16 cellular contexts compared by ENCODE assay signal in the genomic region with DNA sequence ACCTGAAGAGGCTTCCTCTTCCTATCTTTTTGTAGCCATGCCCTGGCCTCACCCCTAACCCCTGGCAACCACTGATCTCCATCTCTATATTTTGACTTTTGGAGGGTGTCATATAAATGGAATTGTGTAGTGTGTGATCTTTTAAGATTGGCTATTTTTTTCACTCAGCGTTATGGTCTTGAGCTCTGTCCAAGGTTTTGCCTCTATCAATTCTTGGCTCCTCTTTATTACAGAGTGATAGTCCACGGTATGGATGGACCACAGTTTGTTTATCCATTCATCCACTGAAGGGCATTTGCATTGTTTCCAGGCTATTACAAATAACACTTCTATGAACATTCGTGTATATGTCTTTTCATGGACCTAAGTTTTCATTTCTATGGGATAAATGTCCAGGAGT.
DNase-seq lines count a peak whose midpoint lies in the region; ATAC-seq and TF ChIP-seq lines count a peak whose summit lies in the region.
"Had no signal": no experiment of that assay in that cellular context is flagged by ENCODE, and none has a peak within 500 bp of the region (broad histone marks: within the 10 kb centered on the region; RNA-seq: fewer than 3 reads in every experiment).

No MANE protein-coding gene starts in this region.

- H3K27me3 Mint-ChIP-seq in CD4-positive, alpha-beta T cell, result no peaks in the 10 kb centered on the region
- peaks cover 0 to 4% (median 0%) of the 10 kb centered on the region in 3 donors for H3K27me3 Mint-ChIP-seq in immature natural killer cell (ENCODE audit: low read depth in 3 of 3)
- H3K27me3 Mint-ChIP-seq in stimulated activated naive B cell treated with anti-CD40 and anti-IgM and Interleukin-4, amounts not matched to agents 10 μg/mL and 1 μg/mL and 100 μg/mL, for 72 hours, result no peaks in the 10 kb centered on the region

- H3K79me1 ChIP-seq in trophoblast cell (ENCODE audit: low read length), result peaks cover 12% of the 10 kb centered on the region

- H3K9me3 ChIP-seq in CD4-positive, alpha-beta T cell (ENCODE audit: control insufficient read depth, low read length), result no peaks in the 10 kb centered on the region
- H3K9me3 ChIP-seq in HEK293 (ENCODE audit: control insufficient read depth, insufficient read depth, low read depth, low read length) (no peaks in the 10 kb centered on the region), trophoblast cell (ENCODE audit: insufficient read depth, low read depth, low read length) (no peaks in the 10 kb centered on the region)
- H3K9me3 ChIP-seq: BE2C had no signal

- H3K36me3 ChIP-seq in HEK293 (ENCODE audit: control insufficient read depth in 2 of 2, insufficient read depth in 1 of 2, low read length in 2 of 2) (no peaks in the 10 kb centered on the region), trophoblast cell (ENCODE audit: control insufficient read depth in 1 of 2, insufficient read depth in 2 of 2, low read length in 2 of 2) (no peaks in the 10 kb centered on the region)
- H3K36me3 ChIP-seq: BE2C had no signal

- no peak overlapping the region for H3K27ac ChIP-seq in CD4-positive, alpha-beta T cell (ENCODE audit: low read depth, low read length)
- no peak overlapping the region for H3K27ac ChIP-seq in HEK293 (ENCODE audit: extremely low read depth, low read depth, low read length)
- no peak overlapping the region for H3K27ac ChIP-seq in trophoblast cell (ENCODE audit: low read depth, low read length)
- H3K27ac ChIP-seq: C4-2B had no signal

- H3K4me3 ChIP-seq in HEK293 (ENCODE audit: low read depth, low read length) (no peak overlapping the region), trophoblast cell (ENCODE audit: low read depth, low read length) (no peak overlapping the region)
- H3K4me3 ChIP-seq: GM23338 had no signal

- no peak overlapping the region for H2BK12ac ChIP-seq in trophoblast cell (ENCODE audit: low read length)

- H2AFZ ChIP-seq in trophoblast cell (ENCODE audit: insufficient read depth, low read length, poor library complexity), result no peak overlapping the region
- H2AFZ ChIP-seq: GM23338 had no signal

- ATAC-seq in CD4-positive, alpha-beta T cell (ENCODE audit: poor library complexity), result no peak
- ATAC-seq in stimulated activated naive B cell treated with anti-CD40 and anti-IgM and Interleukin-4, amounts not matched to agents 10 μg/mL and 1 μg/mL and 100 μg/mL, for 72 hours (replicated peaks), result no peak
- ATAC-seq: GM23338, HepG2 had no signal

- intact Hi-C loops in CD4-positive, alpha-beta T cell (cut with DNase I, micrococcal nuclease), result loop anchor here (10.0 kb wide), 2 partner anchors 213 to 227 kb away; partner anchors contain the start of gene IER5L (in 1 of the 2)

- H3K14ac ChIP-seq in trophoblast cell (ENCODE audit: low read length), result no peak overlapping the region

- H3K4me2 ChIP-seq in trophoblast cell (ENCODE audit: low read length), result no peak overlapping the region
- H3K4me2 ChIP-seq: GM23338 had no signal

- H3K18ac ChIP-seq in trophoblast cell (ENCODE audit: low read length), result no peak overlapping the region

- no peak overlapping the region for H4K8ac ChIP-seq in trophoblast cell (ENCODE audit: low read depth, low read length)

- H3K27ac Mint-ChIP-seq in CD4-positive, alpha-beta T cell, result peak overlapping the region; percentile 2
- H3K27ac Mint-ChIP-seq in immature natural killer cell, result peak overlapping the region in 4 of 6 donors; percentile 7 to 66 (median 26)
- H3K27ac Mint-ChIP-seq in stimulated activated naive B cell treated with anti-CD40 and anti-IgM and Interleukin-4, amounts not matched to agents 10 μg/mL and 1 μg/mL and 100 μg/mL, for 72 hours, result peak overlapping the region; percentile 60
- H3K27ac Mint-ChIP-seq: GM23338 had no signal

- no peak overlapping the region for H3K23ac ChIP-seq in trophoblast cell (ENCODE audit: low read length)

- CTCF ChIA-PET in CD4-positive, alpha-beta T cell (lab: Charles Lee), result no interaction called here
- CTCF ChIA-PET in HEK293 (lab: Yijun Ruan, JAX), result interaction anchor here (0.6 kb wide), 1 partner anchor 54 kb away, joined by 4 read pairs; no protein-coding TSS in a partner anchor

- H3K4ac ChIP-seq in trophoblast cell (ENCODE audit: low read depth, low read length), result no peak overlapping the region

- no peak overlapping the region for H4K91ac ChIP-seq in trophoblast cell (ENCODE audit: low read depth, low read length)

- H3K9me3 Mint-ChIP-seq in CD4-positive, alpha-beta T cell, result no peaks in the 10 kb centered on the region
- no peaks in the 10 kb centered on the region for H3K9me3 Mint-ChIP-seq in immature natural killer cell
- no peaks in the 10 kb centered on the region for H3K9me3 Mint-ChIP-seq in stimulated activated naive B cell treated with anti-CD40 and anti-IgM and Interleukin-4, amounts not matched to agents 10 μg/mL and 1 μg/mL and 100 μg/mL, for 72 hours
- H3K9me3 Mint-ChIP-seq: GM23338 had no signal

- H2AK5ac ChIP-seq in trophoblast cell (ENCODE audit: low read length), result no peak overlapping the region

- H3K79me2 ChIP-seq in trophoblast cell (ENCODE audit: control insufficient read depth, insufficient read depth, low read length, poor library complexity), result peaks cover 5% of the 10 kb centered on the region

- no peak overlapping the region for H2BK120ac ChIP-seq in trophoblast cell (ENCODE audit: insufficient read depth, low read length, poor library complexity)

- no peak for DNase-seq in CD4-positive, alpha-beta T cell
- DNase-seq in immature natural killer cell (no peak), SIG-M5 (lab: John Stamatoyannopoulos, UW) (no peak), NCI-H524 (lab: John Stamatoyannopoulos, UW) (no peak), trophoblast cell (no peak)
- DNase-seq in stimulated activated naive B cell treated with anti-CD40 and anti-IgM and Interleukin-4, amounts not matched to agents 10 μg/mL and 1 μg/mL and 100 μg/mL, for 72 hours, result no peak
- DNase-seq: BE2C, Calu3, DMS 273 treated with DMSO at 0.1 percent for 48 hours, H7, Kasumi-1, KBM-7 had no signal

- peaks cover 10% of the 10 kb centered on the region for H3K4me1 Mint-ChIP-seq in CD4-positive, alpha-beta T cell (ENCODE audit: low read depth)
- H3K4me1 Mint-ChIP-seq in immature natural killer cell, result peaks cover 6 to 8% of the 10 kb centered on the region in 2 donors
- peaks cover 9 to 16% of the 10 kb centered on the region in 2 donors for H3K4me1 Mint-ChIP-seq in stimulated activated naive B cell treated with anti-CD40 and anti-IgM and Interleukin-4, amounts not matched to agents 10 μg/mL and 1 μg/mL and 100 μg/mL, for 72 hours

- no peak overlapping the region for H3K9ac ChIP-seq in trophoblast cell (ENCODE audit: low read length)

- H3K36me3 Mint-ChIP-seq in CD4-positive, alpha-beta T cell (ENCODE audit: low read depth), result no peaks in the 10 kb centered on the region
- peaks cover 0 to 3% (median 0%) of the 10 kb centered on the region in 3 donors for H3K36me3 Mint-ChIP-seq in immature natural killer cell
- H3K36me3 Mint-ChIP-seq in stimulated activated naive B cell treated with anti-CD40 and anti-IgM and Interleukin-4, amounts not matched to agents 10 μg/mL and 1 μg/mL and 100 μg/mL, for 72 hours, result no peaks in the 10 kb centered on the region

- H3K4me1 ChIP-seq in HEK293 (ENCODE audit: control insufficient read depth, insufficient read depth, low read length) (no peaks in the 10 kb centered on the region), trophoblast cell (ENCODE audit: control insufficient read depth in 1 of 2, insufficient read depth in 2 of 2, low read length in 2 of 2) (peaks cover 7 to 11% of the 10 kb centered on the region in 2 experiments)

- H3K27me3 ChIP-seq in CD4-positive, alpha-beta T cell (ENCODE audit: control insufficient read depth, insufficient read depth, low read length), result no peaks in the 10 kb centered on the region
- H3K27me3 ChIP-seq in trophoblast cell (ENCODE audit: insufficient read depth, low read length), result no peaks in the 10 kb centered on the region
- H3K27me3 ChIP-seq: BE2C had no signal

- no peak overlapping the region for H3K4me3 Mint-ChIP-seq in CD4-positive, alpha-beta T cell
- no peak overlapping the region for H3K4me3 Mint-ChIP-seq in immature natural killer cell
- no peak overlapping the region for H3K4me3 Mint-ChIP-seq in stimulated activated naive B cell treated with anti-CD40 and anti-IgM and Interleukin-4, amounts not matched to agents 10 μg/mL and 1 μg/mL and 100 μg/mL, for 72 hours
- H3K4me3 Mint-ChIP-seq: GM23338 had no signal

- H2BK5ac ChIP-seq in trophoblast cell (ENCODE audit: low read depth, low read length, poor library complexity), result no peak overlapping the region

- WGBS in trophoblast cell (ENCODE audit: extremely low coverage, insufficient coverage, insufficient read length), result no CpG with 5 or more reads among the region's 3 CpGs

- no peak for TF ChIP-seq CTCF in CD4-positive, alpha-beta T cell (IDR thresholded peaks at IDR 0.05)
- TF ChIP-seq CTCF in HEK293 (tag by site-specific recombination; IDR thresholded peaks at IDR 0.05), result no peak

- POLR2A ChIA-PET in CD4-positive, alpha-beta T cell (lab: Charles Lee), result no interaction called here
- POLR2A ChIA-PET in HEK293 (lab: Yijun Ruan, JAX), result no interaction called here

- H4K12ac ChIP-seq in trophoblast cell (ENCODE audit: low read depth, low read length), result no peak overlapping the region

TF ChIP-seq in HEK293, 187 proteins besides CTCF, POLR2A, EP300 and RAD21 (continues in another document):
- TF ChIP-seq, protein P1, sequence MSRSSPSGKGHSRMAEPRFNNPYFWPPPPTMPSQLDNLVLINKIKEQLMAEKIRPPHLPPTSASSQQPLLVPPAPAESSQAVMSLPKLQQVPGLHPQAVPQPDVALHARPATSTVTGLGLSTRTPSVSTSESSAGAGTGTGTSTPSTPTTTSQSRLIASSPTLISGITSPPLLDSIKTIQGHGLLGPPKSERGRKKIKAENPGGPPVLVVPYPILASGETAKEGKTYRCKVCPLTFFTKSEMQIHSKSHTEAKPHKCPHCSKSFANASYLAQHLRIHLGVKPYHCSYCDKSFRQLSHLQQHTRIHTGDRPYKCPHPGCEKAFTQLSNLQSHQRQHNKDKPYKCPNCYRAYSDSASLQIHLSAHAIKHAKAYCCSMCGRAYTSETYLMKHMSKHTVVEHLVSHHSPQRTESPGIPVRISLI (tag by site-specific recombination; IDR thresholded peaks at IDR 0.05), result no peak
- TF ChIP-seq RBAK (tag by site-specific recombination; IDR thresholded peaks at IDR 0.05) (no peak), ZNF324 (tag by site-specific recombination; IDR thresholded peaks at IDR 0.05) (no peak)

Comparison
In these comparisons a context has a peak if more than half of its experiments do, and no peak if none do; other contexts are left out.
1. H3K27ac Mint-ChIP-seq: peak in every context shown above with its lines; median percentile 60 in stimulated activated naive B cell treated with anti-CD40 and anti-IgM and Interleukin-4, amounts not matched to agents 10 μg/mL and 1 μg/mL and 100 μg/mL, for 72 hours; 26 in immature natural killer cell; 2 in CD4-positive, alpha-beta T cell.